Comparison of ENCODE assay signal across 10 cellular contexts in genomic region chr14:64682173-64682710, GRCh38. TPM values are rescaled to one million over a fixed set of nuclear protein-coding genes. Genes with fewer than 3 reads are reported as not detected.
DNase-seq lines count a peak whose midpoint lies in the region; ATAC-seq lines count a peak whose summit lies in the region.
"Had no signal": no experiment of that assay in that cellular context is flagged by ENCODE, and none has a peak within 500 bp of the region (broad histone marks: within the 10 kb centered on the region; RNA-seq: fewer than 3 reads in every experiment).

No MANE protein-coding gene starts in this region.

- no peaks in the 10 kb centered on the region for H3K27me3 Mint-ChIP-seq in activated CD8-positive, alpha-beta memory T cell treated with anti-CD3 and anti-CD28 coated beads, Interleukin-2, amount 10 ng/mL, durations not matched to agents 7 days and 5 days

- H3K4me1 ChIP-seq in muscle layer of colon (ENCODE audit: insufficient read depth, low read length) (peaks cover 47% of the 10 kb centered on the region), aorta (ENCODE audit: control insufficient read depth in 1 of 2, insufficient read depth in 2 of 2, low read length in 2 of 2) (no peaks in the 10 kb centered on the region)

- 5 to 11% methylated on average over 8 of the region's 8 CpGs for WGBS in aorta, 2 donors

- DNase-seq in activated CD8-positive, alpha-beta memory T cell treated with anti-CD3 and anti-CD28 coated beads, Interleukin-2, amount 10 ng/mL, durations not matched to agents 7 days and 5 days, result no peak
- DNase-seq in activated CD8-positive, alpha-beta memory T cell treated with anti-CD3 and anti-CD28 coated beads, Interleukin-2, amount 50 U/mL, for 4 hours, result no peak
- DNase-seq in fibroblast of peridontal ligament (ENCODE audit: extremely low read depth) (peak; percentile 73), aorta (peak; percentile 92 to 94), mesenteric fat pad (ENCODE audit: low spot score) (no peak)
- DNase-seq: ACHN, cortex of kidney had no signal

- ATAC-seq in activated CD8-positive, alpha-beta memory T cell treated with anti-CD3 and anti-CD28 coated beads, Interleukin-2, amount 10 ng/mL, durations not matched to agents 7 days and 5 days, result no peak
- ATAC-seq in aorta (ENCODE audit: low FRiP score), result peak; percentile 93
- no peak for ATAC-seq in HG02610 (IDR thresholded peaks at IDR 0.05; ENCODE audit: unreplicated experiment)
- ATAC-seq in GM21360 (IDR thresholded peaks at IDR 0.05; ENCODE audit: unreplicated experiment), result no peak

- H3K9ac ChIP-seq in muscle layer of colon (ENCODE audit: low read length), result no peak overlapping the region

- peaks cover 17% of the 10 kb centered on the region for H3K4me1 Mint-ChIP-seq in activated CD8-positive, alpha-beta memory T cell treated with anti-CD3 and anti-CD28 coated beads, Interleukin-2, amount 10 ng/mL, durations not matched to agents 7 days and 5 days

- H3K27ac Mint-ChIP-seq in activated CD8-positive, alpha-beta memory T cell treated with anti-CD3 and anti-CD28 coated beads, Interleukin-2, amount 10 ng/mL, durations not matched to agents 7 days and 5 days, result peak overlapping the region; percentile 31

- CTCF ChIA-PET in activated CD8-positive, alpha-beta memory T cell treated with anti-CD3 and anti-CD28 coated beads, Interleukin-2, amount 10 ng/mL, durations not matched to agents 7 days and 5 days (lab: Charles Lee), result no interaction called here

- H3K36me3 ChIP-seq in muscle layer of colon (ENCODE audit: insufficient read depth, low read length), result no peaks in the 10 kb centered on the region
- no peaks in the 10 kb centered on the region for H3K36me3 ChIP-seq in aorta (ENCODE audit: control insufficient read depth in 1 of 2, insufficient read depth in 2 of 2, low read length in 1 of 2)

- H3K4me3 ChIP-seq in muscle layer of colon (ENCODE audit: low read depth in 1 of 2, low read length in 2 of 2) (no peak overlapping the region), aorta (ENCODE audit: low read length in 2 of 2) (no peak overlapping the region)

- intact Hi-C loops in aorta (cut with DNase I), result loop anchor here in 1 of 2 donors (2.0 kb wide), 1 partner anchor 23 kb away; the partner anchor contains the start of gene PLEKHG3

- H3K27me3 ChIP-seq in muscle layer of colon (ENCODE audit: control insufficient read depth in 1 of 2, insufficient read depth in 2 of 2, low read length in 2 of 2) (no peaks in the 10 kb centered on the region), aorta (ENCODE audit: control insufficient read depth in 1 of 2, insufficient read depth in 2 of 2, low read length in 1 of 2) (no peaks in the 10 kb centered on the region)

- H3K9me3 Mint-ChIP-seq in activated CD8-positive, alpha-beta memory T cell treated with anti-CD3 and anti-CD28 coated beads, Interleukin-2, amount 10 ng/mL, durations not matched to agents 7 days and 5 days (ENCODE audit: low read depth), result no peaks in the 10 kb centered on the region

- H3K9me3 ChIP-seq in muscle layer of colon (ENCODE audit: low read length) (no peaks in the 10 kb centered on the region), aorta (ENCODE audit: control insufficient read depth, low read length) (no peaks in the 10 kb centered on the region)

- H3K27ac ChIP-seq in muscle layer of colon (ENCODE audit: low read depth, low read length) (peak overlapping the region; percentile 84), aorta (ENCODE audit: low read depth in 1 of 2, low read length in 2 of 2) (peak overlapping the region; percentile 71 to 96)

- no peaks in the 10 kb centered on the region for H3K36me3 Mint-ChIP-seq in activated CD8-positive, alpha-beta memory T cell treated with anti-CD3 and anti-CD28 coated beads, Interleukin-2, amount 10 ng/mL, durations not matched to agents 7 days and 5 days

- no peak overlapping the region for H3K4me3 Mint-ChIP-seq in activated CD8-positive, alpha-beta memory T cell treated with anti-CD3 and anti-CD28 coated beads, Interleukin-2, amount 10 ng/mL, durations not matched to agents 7 days and 5 days

RNA-seq across cellular contexts. Expression of gene PLEKHG3, which starts 22.0 kb away (rescaled TPM):
- total RNA-seq in activated CD8-positive, alpha-beta memory T cell treated with anti-CD3 and anti-CD28 coated beads, Interleukin-2, amount 10 ng/mL, durations not matched to agents 7 days and 5 days, result 10 to 100 TPM; 11.9 to 28.2 TPM
- total RNA-seq in aorta, result 10 to 100 TPM; 46.5 to 82.9 TPM
- 10 to 100 TPM; 10.9 to 49.8 TPM for polyA plus RNA-seq in aorta
- total RNA-seq in mesenteric fat pad, result 35.6 TPM

Comparison
In these comparisons a context has a peak if more than half of its experiments do, and no peak if none do; other contexts are left out.
1. DNase-seq: peak in fibroblast of peridontal ligament (single experiment) and aorta (2 of 2); none in activated CD8-positive, alpha-beta memory T cell treated with anti-CD3 and anti-CD28 coated beads, Interleukin-2, amount 10 ng/mL, durations not matched to agents 7 days and 5 days (single experiment), activated CD8-positive, alpha-beta memory T cell treated with anti-CD3 and anti-CD28 coated beads, Interleukin-2, amount 50 U/mL, for 4 hours (single experiment) and mesenteric fat pad (single experiment).